ENCODE assay signal across 20 cellular contexts in genomic region chr11:127247261-127247660, GRCh38.
DNase-seq lines count a peak whose midpoint lies in the region; TF ChIP-seq lines count a peak whose summit lies in the region.
"Had no signal": no experiment of that assay in that cellular context is flagged by ENCODE, and none has a peak within 500 bp of the region (broad histone marks: within the 10 kb centered on the region; RNA-seq: fewer than 3 reads in every experiment).

No MANE protein-coding gene starts in this region.

- peaks cover 6% of the 10 kb centered on the region for H3K9me3 Mint-ChIP-seq in MCF 10A (ENCODE audit: unreplicated experiment)
- H3K9me3 Mint-ChIP-seq: CD8-positive, alpha-beta T cell; dendritic cell treated with granulocyte-macrophage colony-stimulating factor and Interleukin-4, amounts not matched to agents 40 ng/mL and 50 ng/mL, for 4 days; natural killer cell treated with Interleukin-12 subunit alpha and Interleukin-12 subunit beta and Interleukin-15 and Interleukin-18, amount 100 ng/mL, for 72 hours; stimulated activated naive B cell treated with anti-CD40 and anti-IgM and Interleukin-4, amounts not matched to agents 10 μg/mL and 1 μg/mL and 100 μg/mL, for 72 hours had no signal

- H3K4me3 ChIP-seq in breast epithelium (no peak overlapping the region), NT2/D1 (ENCODE audit: insufficient read length, low read depth) (no peak overlapping the region)
- H3K4me3 ChIP-seq: GM23248, tibial artery had no signal

- H3K27me3 Mint-ChIP-seq in MCF 10A (ENCODE audit: insufficient read depth, unreplicated experiment): peaks cover 50% of the 10 kb centered on the region
- H3K27me3 Mint-ChIP-seq: dendritic cell treated with granulocyte-macrophage colony-stimulating factor and Interleukin-4, amounts not matched to agents 40 ng/mL and 50 ng/mL, for 4 days; stimulated activated naive B cell treated with anti-CD40 and anti-IgM and Interleukin-4, amounts not matched to agents 10 μg/mL and 1 μg/mL and 100 μg/mL, for 72 hours had no signal

- DNase-seq in MCF 10A (ENCODE audit: unreplicated experiment): peak; percentile 11
- no peak for DNase-seq in breast epithelium (ENCODE audit: low spot score in 2 of 2)
- DNase-seq in NCI-H1436 (lab: John Stamatoyannopoulos, UW): peak; percentile 43
- peak; percentile 16 for DNase-seq in NT2/D1 (ENCODE audit: low read depth, low spot score)
- DNase-seq in retina: peak; percentile 28
- DNase-seq in head of caudate nucleus: no peak
- DNase-seq in activated naive CD4-positive, alpha-beta T cell (lab: John Stamatoyannopoulos, UW): no peak
- DNase-seq in NCI-H1105 treated with DMSO at 0.1 percent for 48 hours (lab: John Stamatoyannopoulos, UW): no peak
- DNase-seq: activated CD4-positive, alpha-beta T cell treated with anti-CD3 and anti-CD28 coated beads for 48 hours; CD8-positive, alpha-beta T cell; foreskin melanocyte; GM23248; left cardiac atrium; Right ventricle myocardium superior; stimulated activated naive B cell treated with anti-CD40 and anti-IgM and Interleukin-4, amounts not matched to agents 10 μg/mL and 1 μg/mL and 100 μg/mL, for 72 hours; tibial artery had no signal

- no peak for TF ChIP-seq CTCF in MCF 10A (IDR thresholded peaks at IDR 0.05; ENCODE audit: unreplicated experiment)
- no peak for TF ChIP-seq CTCF in breast epithelium (IDR thresholded peaks at IDR 0.05)

- peaks cover 10% of the 10 kb centered on the region for H3K4me1 Mint-ChIP-seq in MCF 10A (ENCODE audit: insufficient read depth, unreplicated experiment)
- H3K4me1 Mint-ChIP-seq: stimulated activated naive B cell treated with anti-CD40 and anti-IgM and Interleukin-4, amounts not matched to agents 10 μg/mL and 1 μg/mL and 100 μg/mL, for 72 hours had no signal

- CTCF ChIA-PET in MCF 10A (lab: Yijun Ruan, JAX): no interaction called here

- no peak for TF ChIP-seq POLR2A in breast epithelium (IDR thresholded peaks at IDR 0.05)

- H3K27ac ChIP-seq in breast epithelium: no peak overlapping the region
- H3K27ac ChIP-seq: epithelial cell of prostate, GM23248, parathyroid adenoma, tibial artery had no signal

- H3K36me3 ChIP-seq in breast epithelium (no peaks in the 10 kb centered on the region), NT2/D1 (ENCODE audit: insufficient read depth, insufficient read length, low read length) (no peaks in the 10 kb centered on the region)
- H3K36me3 ChIP-seq: tibial artery had no signal

- BruUV-seq in MCF 10A (replicated peaks; lab: Mats Ljungman, UMichigan): no TSS peak

- POLR2A ChIA-PET in MCF 10A (lab: Yijun Ruan, JAX): no interaction called here

- H3K36me3 Mint-ChIP-seq in MCF 10A (ENCODE audit: insufficient read depth, unreplicated experiment): peaks cover 6% of the 10 kb centered on the region
- H3K36me3 Mint-ChIP-seq: CD8-positive, alpha-beta T cell; natural killer cell treated with Interleukin-12 subunit alpha and Interleukin-12 subunit beta and Interleukin-15 and Interleukin-18, amount 100 ng/mL, for 72 hours; stimulated activated naive B cell treated with anti-CD40 and anti-IgM and Interleukin-4, amounts not matched to agents 10 μg/mL and 1 μg/mL and 100 μg/mL, for 72 hours had no signal

- intact Hi-C loops in MCF 10A (cut with micrococcal nuclease): no loop called here
- intact Hi-C loops in breast epithelium (cut with DNase I; ENCODE audit: low total_unique reads): no loop called here
- intact Hi-C loops in head of caudate nucleus (cut with DNase I): no loop called here

- no peak overlapping the region for H3K27ac Mint-ChIP-seq in MCF 10A (ENCODE audit: low read depth, unreplicated experiment)
- H3K27ac Mint-ChIP-seq: CD8-positive, alpha-beta T cell; dendritic cell treated with granulocyte-macrophage colony-stimulating factor and Interleukin-4, amounts not matched to agents 40 ng/mL and 50 ng/mL, for 4 days; natural killer cell treated with Interleukin-12 subunit alpha and Interleukin-12 subunit beta and Interleukin-15 and Interleukin-18, amount 100 ng/mL, for 72 hours; stimulated activated naive B cell treated with anti-CD40 and anti-IgM and Interleukin-4, amounts not matched to agents 10 μg/mL and 1 μg/mL and 100 μg/mL, for 72 hours had no signal

- H3K9me3 ChIP-seq in breast epithelium: no peaks in the 10 kb centered on the region
- H3K9me3 ChIP-seq in NT2/D1 (ENCODE audit: insufficient read depth, low read length): no peaks in the 10 kb centered on the region
- H3K9me3 ChIP-seq: tibial artery had no signal

- no peak overlapping the region for H3K4me3 Mint-ChIP-seq in MCF 10A (ENCODE audit: unreplicated experiment)
- H3K4me3 Mint-ChIP-seq: CD8-positive, alpha-beta T cell; dendritic cell treated with granulocyte-macrophage colony-stimulating factor and Interleukin-4, amounts not matched to agents 40 ng/mL and 50 ng/mL, for 4 days; natural killer cell treated with Interleukin-12 subunit alpha and Interleukin-12 subunit beta and Interleukin-15 and Interleukin-18, amount 100 ng/mL, for 72 hours; stimulated activated naive B cell treated with anti-CD40 and anti-IgM and Interleukin-4, amounts not matched to agents 10 μg/mL and 1 μg/mL and 100 μg/mL, for 72 hours had no signal

- H3K27me3 ChIP-seq in breast epithelium (peaks cover 0 to 10% of the 10 kb centered on the region in 2 donors), NT2/D1 (ENCODE audit: insufficient read depth, insufficient read length) (no peaks in the 10 kb centered on the region)
- H3K27me3 ChIP-seq: tibial artery had no signal

- H3K9ac ChIP-seq in NT2/D1 (ENCODE audit: insufficient read length, low read depth): no peak overlapping the region
- H3K9ac ChIP-seq: GM23248, parathyroid adenoma had no signal

- no peaks in the 10 kb centered on the region for H3K4me1 ChIP-seq in breast epithelium
- H3K4me1 ChIP-seq in NT2/D1 (ENCODE audit: insufficient read depth, insufficient read length): no peaks in the 10 kb centered on the region
- H3K4me1 ChIP-seq: parathyroid adenoma, tibial artery had no signal

Comparison
In these comparisons a context has a peak if more than half of its experiments do, and no peak if none do; other contexts are left out.
1. DNase-seq: peak in MCF 10A (single experiment), NCI-H1436 (single experiment), NT2/D1 (single experiment) and retina (single experiment); none in breast epithelium (0 of 2), head of caudate nucleus (0 of 42), activated naive CD4-positive, alpha-beta T cell (0 of 4) and NCI-H1105 treated with DMSO at 0.1 percent for 48 hours (single experiment).